In genomic region chr22:27919222-27919942, GRCh38 we compare ENCODE assay signal across 1 cellular context.
TF ChIP-seq lines count a peak whose summit lies in the region.

TSS of gene PITPNB (minus strand) at chr22:27919256. CDS start at chr22:27919191, 65 bp downstream.

TF ChIP-seq in HEK293, 187 proteins besides CTCF, POLR2A, EP300 and RAD21 (continued from another document and continues in another):
- TF ChIP-seq ZBTB49 (tag by site-specific recombination; IDR thresholded peaks at IDR 0.05; ENCODE audit: low read depth) (no peak), KLF17 (tag by site-specific recombination; IDR thresholded peaks at IDR 0.05) (peak; percentile 22; the same call in 1 of the 2 replicates), ZNF133 (tag by site-specific recombination; IDR thresholded peaks at IDR 0.05) (0 out of 2 replicates have a peak, but pooled peaks have one; percentile 30), OVOL3 (tag by site-specific recombination; IDR thresholded peaks at IDR 0.05) (0 out of 2 replicates have a peak, but pooled peaks have one; percentile 31), SP3 (tag by site-specific recombination; IDR thresholded peaks at IDR 0.05) (peak; percentile 76), SP2 (tag by site-specific recombination; IDR thresholded peaks at IDR 0.05) (peak; percentile 90), AEBP2 (tag by site-specific recombination; IDR thresholded peaks at IDR 0.05; ENCODE audit: borderline replicate concordance) (no peak), ZNF311 (tag by site-specific recombination; IDR thresholded peaks at IDR 0.05; ENCODE audit: borderline replicate concordance) (no peak), ZNF394 (tag by site-specific recombination; IDR thresholded peaks at IDR 0.05; ENCODE audit: borderline replicate concordance) (peak; percentile 53; the same call in 1 of the 2 replicates), ZNF391 (tag by site-specific recombination; IDR thresholded peaks at IDR 0.05; ENCODE audit: borderline replicate concordance, low read depth) (no peak), ZNF629 (tag by site-specific recombination; IDR thresholded peaks at IDR 0.05) (peak; percentile 47), KLF8 (tag by site-specific recombination; IDR thresholded peaks at IDR 0.05) (peak; percentile 16), ZXDB (tag by site-specific recombination; IDR thresholded peaks at IDR 0.05) (0 out of 2 replicates have a peak, but pooled peaks have one; percentile 42), OSR2 (tag by site-specific recombination; IDR thresholded peaks at IDR 0.05) (peak; percentile 32; the same call in 1 of the 2 replicates), ZNF555 (tag by site-specific recombination; conservative IDR thresholded peaks at IDR 0.05) (no peak), ZBTB48 (tag by site-specific recombination; IDR thresholded peaks at IDR 0.05) (peak; percentile 51; the same call in 1 of the 2 replicates), SETDB1 (IDR thresholded peaks at IDR 0.05; ENCODE audit: insufficient read length, low read length) (no peak), ZNF341 (tag by site-specific recombination; IDR thresholded peaks at IDR 0.05; ENCODE audit: low read depth) (peak; percentile 62; the same call in 1 of the 2 replicates), IKZF3 (tag by site-specific recombination; IDR thresholded peaks at IDR 0.05) (peak; percentile 71), WT1 (tag by site-specific recombination; IDR thresholded peaks at IDR 0.05) (peak; percentile 84), GLIS2 (tag by site-specific recombination; IDR thresholded peaks at IDR 0.05) (peak; percentile 99), ZBTB17 (tag by site-specific recombination; IDR thresholded peaks at IDR 0.05) (peak; percentile 59; the same call in 1 of the 2 replicates), SALL2 (tag by site-specific recombination; IDR thresholded peaks at IDR 0.05; ENCODE audit: borderline replicate concordance) (no peak), ZNF292 (tag by site-specific recombination; IDR thresholded peaks at IDR 0.05; ENCODE audit: borderline replicate concordance, low read depth) (no peak), EGR2 (tag by site-specific recombination; IDR thresholded peaks at IDR 0.05; ENCODE audit: low read depth) (peak; percentile 40), ZNF785 (tag by site-specific recombination; IDR thresholded peaks at IDR 0.05) (no peak), ZFP3 (tag by site-specific recombination; IDR thresholded peaks at IDR 0.05; ENCODE audit: low read depth) (0 out of 2 replicates have a peak, but pooled peaks have one; percentile 26), ZSCAN4 (tag by site-specific recombination; IDR thresholded peaks at IDR 0.05) (peak; percentile 14; the same call in 1 of the 2 replicates), ZFP69B (tag by site-specific recombination; IDR thresholded peaks at IDR 0.05) (peak; percentile 75), ZNF211 (tag by site-specific recombination; IDR thresholded peaks at IDR 0.05; ENCODE audit: low read depth) (no peak), ZNF23 (tag by site-specific recombination; IDR thresholded peaks at IDR 0.05; ENCODE audit: borderline replicate concordance) (no peak), ZNF239 (tag by site-specific recombination; IDR thresholded peaks at IDR 0.05) (no peak), GLI4 (tag by site-specific recombination; IDR thresholded peaks at IDR 0.05) (no peak), ZNF510 (tag by site-specific recombination; IDR thresholded peaks at IDR 0.05; ENCODE audit: insufficient replicate concordance) (no peak), ZNF777 (tag by site-specific recombination; IDR thresholded peaks at IDR 0.05; ENCODE audit: borderline replicate concordance) (peak; percentile 77; the same call in 1 of the 2 replicates), ZNF398 (tag by site-specific recombination; IDR thresholded peaks at IDR 0.05) (no peak), ZFHX2 (tag by site-specific recombination; conservative IDR thresholded peaks at IDR 0.05) (peak; percentile 70), ZEB2 (tag by site-specific recombination; IDR thresholded peaks at IDR 0.05) (peak; percentile 71), ZNF501 (tag by site-specific recombination; IDR thresholded peaks at IDR 0.05) (peak; percentile 84), HOXC10 (CRISPR knock-in tag; IDR thresholded peaks at IDR 0.05) (no peak)
- TF ChIP-seq, protein P1, sequence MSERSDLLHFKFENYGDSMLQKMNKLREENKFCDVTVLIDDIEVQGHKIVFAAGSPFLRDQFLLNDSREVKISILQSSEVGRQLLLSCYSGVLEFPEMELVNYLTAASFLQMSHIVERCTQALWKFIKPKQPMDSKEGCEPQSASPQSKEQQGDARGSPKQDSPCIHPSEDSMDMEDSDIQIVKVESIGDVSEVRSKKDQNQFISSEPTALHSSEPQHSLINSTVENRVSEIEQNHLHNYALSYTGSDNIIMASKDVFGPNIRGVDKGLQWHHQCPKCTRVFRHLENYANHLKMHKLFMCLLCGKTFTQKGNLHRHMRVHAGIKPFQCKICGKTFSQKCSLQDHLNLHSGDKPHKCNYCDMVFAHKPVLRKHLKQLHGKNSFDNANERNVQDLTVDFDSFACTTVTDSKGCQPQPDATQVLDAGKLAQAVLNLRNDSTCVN (tag by site-specific recombination; optimal IDR thresholded peaks at IDR 0.05), result peak; percentile 83
- TF ChIP-seq, protein P2, sequence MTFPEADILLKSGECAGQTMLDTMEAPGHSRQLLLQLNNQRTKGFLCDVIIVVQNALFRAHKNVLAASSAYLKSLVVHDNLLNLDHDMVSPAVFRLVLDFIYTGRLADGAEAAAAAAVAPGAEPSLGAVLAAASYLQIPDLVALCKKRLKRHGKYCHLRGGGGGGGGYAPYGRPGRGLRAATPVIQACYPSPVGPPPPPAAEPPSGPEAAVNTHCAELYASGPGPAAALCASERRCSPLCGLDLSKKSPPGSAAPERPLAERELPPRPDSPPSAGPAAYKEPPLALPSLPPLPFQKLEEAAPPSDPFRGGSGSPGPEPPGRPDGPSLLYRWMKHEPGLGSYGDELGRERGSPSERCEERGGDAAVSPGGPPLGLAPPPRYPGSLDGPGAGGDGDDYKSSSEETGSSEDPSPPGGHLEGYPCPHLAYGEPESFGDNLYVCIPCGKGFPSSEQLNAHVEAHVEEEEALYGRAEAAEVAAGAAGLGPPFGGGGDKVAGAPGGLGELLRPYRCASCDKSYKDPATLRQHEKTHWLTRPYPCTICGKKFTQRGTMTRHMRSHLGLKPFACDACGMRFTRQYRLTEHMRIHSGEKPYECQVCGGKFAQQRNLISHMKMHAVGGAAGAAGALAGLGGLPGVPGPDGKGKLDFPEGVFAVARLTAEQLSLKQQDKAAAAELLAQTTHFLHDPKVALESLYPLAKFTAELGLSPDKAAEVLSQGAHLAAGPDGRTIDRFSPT (tag by site-specific recombination; IDR thresholded peaks at IDR 0.05), result peak; percentile 92
- TF ChIP-seq, protein P3, sequence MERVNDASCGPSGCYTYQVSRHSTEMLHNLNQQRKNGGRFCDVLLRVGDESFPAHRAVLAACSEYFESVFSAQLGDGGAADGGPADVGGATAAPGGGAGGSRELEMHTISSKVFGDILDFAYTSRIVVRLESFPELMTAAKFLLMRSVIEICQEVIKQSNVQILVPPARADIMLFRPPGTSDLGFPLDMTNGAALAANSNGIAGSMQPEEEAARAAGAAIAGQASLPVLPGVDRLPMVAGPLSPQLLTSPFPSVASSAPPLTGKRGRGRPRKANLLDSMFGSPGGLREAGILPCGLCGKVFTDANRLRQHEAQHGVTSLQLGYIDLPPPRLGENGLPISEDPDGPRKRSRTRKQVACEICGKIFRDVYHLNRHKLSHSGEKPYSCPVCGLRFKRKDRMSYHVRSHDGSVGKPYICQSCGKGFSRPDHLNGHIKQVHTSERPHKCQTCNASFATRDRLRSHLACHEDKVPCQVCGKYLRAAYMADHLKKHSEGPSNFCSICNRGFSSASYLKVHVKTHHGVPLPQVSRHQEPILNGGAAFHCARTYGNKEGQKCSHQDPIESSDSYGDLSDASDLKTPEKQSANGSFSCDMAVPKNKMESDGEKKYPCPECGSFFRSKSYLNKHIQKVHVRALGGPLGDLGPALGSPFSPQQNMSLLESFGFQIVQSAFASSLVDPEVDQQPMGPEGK (tag by site-specific recombination; IDR thresholded peaks at IDR 0.05), result peak; percentile 98
- TF ChIP-seq, protein P4, sequence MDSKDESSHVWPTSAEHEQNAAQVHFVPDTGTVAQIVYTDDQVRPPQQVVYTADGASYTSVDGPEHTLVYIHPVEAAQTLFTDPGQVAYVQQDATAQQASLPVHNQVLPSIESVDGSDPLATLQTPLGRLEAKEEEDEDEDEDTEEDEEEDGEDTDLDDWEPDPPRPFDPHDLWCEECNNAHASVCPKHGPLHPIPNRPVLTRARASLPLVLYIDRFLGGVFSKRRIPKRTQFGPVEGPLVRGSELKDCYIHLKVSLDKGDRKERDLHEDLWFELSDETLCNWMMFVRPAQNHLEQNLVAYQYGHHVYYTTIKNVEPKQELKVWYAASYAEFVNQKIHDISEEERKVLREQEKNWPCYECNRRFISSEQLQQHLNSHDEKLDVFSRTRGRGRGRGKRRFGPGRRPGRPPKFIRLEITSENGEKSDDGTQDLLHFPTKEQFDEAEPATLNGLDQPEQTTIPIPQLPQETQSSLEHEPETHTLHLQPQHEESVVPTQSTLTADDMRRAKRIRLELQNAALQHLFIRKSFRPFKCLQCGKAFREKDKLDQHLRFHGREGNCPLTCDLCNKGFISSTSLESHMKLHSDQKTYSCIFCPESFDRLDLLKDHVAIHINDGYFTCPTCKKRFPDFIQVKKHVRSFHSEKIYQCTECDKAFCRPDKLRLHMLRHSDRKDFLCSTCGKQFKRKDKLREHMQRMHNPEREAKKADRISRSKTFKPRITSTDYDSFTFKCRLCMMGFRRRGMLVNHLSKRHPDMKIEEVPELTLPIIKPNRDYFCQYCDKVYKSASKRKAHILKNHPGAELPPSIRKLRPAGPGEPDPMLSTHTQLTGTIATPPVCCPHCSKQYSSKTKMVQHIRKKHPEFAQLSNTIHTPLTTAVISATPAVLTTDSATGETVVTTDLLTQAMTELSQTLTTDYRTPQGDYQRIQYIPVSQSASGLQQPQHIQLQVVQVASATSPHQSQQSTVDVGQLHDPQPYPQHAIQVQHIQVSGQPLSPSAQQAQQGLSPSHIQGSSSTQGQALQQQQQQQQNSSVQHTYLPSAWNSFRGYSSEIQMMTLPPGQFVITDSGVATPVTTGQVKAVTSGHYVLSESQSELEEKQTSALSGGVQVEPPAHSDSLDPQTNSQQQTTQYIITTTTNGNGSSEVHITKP (tag by site-specific recombination; IDR thresholded peaks at IDR 0.05), result no peak
